8 cellular contexts compared by ENCODE assay signal in genomic region chr19:58466760-58467589, GRCh38. TPM values are rescaled to one million over a fixed set of nuclear protein-coding genes. Genes with fewer than 3 reads are reported as not detected.
DNase-seq lines count a peak whose midpoint lies in the region; ATAC-seq and TF ChIP-seq lines count a peak whose summit lies in the region.

Gene ZNF324 (plus strand): TSS chr19:58467080. CDS start chr19:58469186, 2,106 bp downstream.

- H3K27me3 ChIP-seq in cardiac muscle cell (no peaks in the 10 kb centered on the region), upper lobe of left lung (no peaks in the 10 kb centered on the region)

- peak in 3 of 4 donors; percentile 40 to 76 (median 59) for TF ChIP-seq POLR2A in upper lobe of left lung (IDR thresholded peaks at IDR 0.05)

- TF ChIP-seq CTCF in GM12873 (IDR thresholded peaks at IDR 0.05; ENCODE audit: insufficient read depth, low read depth, low read length, missing control alignments) (peak; percentile 3), cardiac muscle cell (IDR thresholded peaks at IDR 0.05; ENCODE audit: low read depth, low read length) (no peak), upper lobe of left lung (IDR thresholded peaks at IDR 0.05) (peak in 2 of 6 experiments; percentile 7 to 20)

- TF ChIP-seq EP300 in upper lobe of left lung (IDR thresholded peaks at IDR 0.05) = no peak

- WGBS in upper lobe of left lung, 2 donors = 1 to 2% methylated on average over 8 to 15 of the region's 92 CpGs

- H3K27ac Mint-ChIP-seq in activated naive CD8-positive, alpha-beta T cell treated with anti-CD3 and anti-CD28 coated beads, Interleukin-2, amount 50 U/mL, for 24 hours = peak within 1 kb of the TSS; percentile 78

- H3K9me3 ChIP-seq in cardiac muscle cell (ENCODE audit: low read depth) (no peaks in the 10 kb centered on the region), upper lobe of left lung (no peaks in the 10 kb centered on the region)

- H3K4me3 ChIP-seq in cardiac muscle cell (peak within 1 kb of the TSS; percentile 71), upper lobe of left lung (peak within 1 kb of the TSS; percentile 96 to 100 (median 99))

- ATAC-seq in HG02763 (IDR thresholded peaks at IDR 0.05; ENCODE audit: unreplicated experiment) (peak; percentile 87), upper lobe of left lung (ENCODE audit: low FRiP score in 2 of 2) (peak; percentile 97 to 99)
- ATAC-seq in activated naive CD8-positive, alpha-beta T cell treated with anti-CD3 and anti-CD28 coated beads, Interleukin-2, amount 50 U/mL, for 24 hours = peak; percentile 89

- peaks cover 21% of the 10 kb centered on the region for H3K4me1 Mint-ChIP-seq in activated naive CD8-positive, alpha-beta T cell treated with anti-CD3 and anti-CD28 coated beads, Interleukin-2, amount 50 U/mL, for 24 hours

- H3K4me3 Mint-ChIP-seq in activated naive CD8-positive, alpha-beta T cell treated with anti-CD3 and anti-CD28 coated beads, Interleukin-2, amount 50 U/mL, for 24 hours = peak within 1 kb of the TSS; percentile 89

- H3K4me1 ChIP-seq in cardiac muscle cell (ENCODE audit: low read depth) (no peaks in the 10 kb centered on the region), upper lobe of left lung (peaks cover 8 to 21% (median 12%) of the 10 kb centered on the region in 4 donors)

- no peaks in the 10 kb centered on the region for H3K9me3 Mint-ChIP-seq in activated naive CD8-positive, alpha-beta T cell treated with anti-CD3 and anti-CD28 coated beads, Interleukin-2, amount 50 U/mL, for 24 hours

- H3K27ac ChIP-seq in cardiac muscle cell (peak within 1 kb of the TSS; percentile 70), upper lobe of left lung (peak within 1 kb of the TSS; percentile 81 to 88 (median 82))

- H3K36me3 ChIP-seq in cardiac muscle cell (peaks cover 4% of the 10 kb centered on the region), upper lobe of left lung (peaks cover under 1 to 31% (median 20%) of the 10 kb centered on the region in 4 donors)

- peaks cover 13% of the 10 kb centered on the region for H3K36me3 Mint-ChIP-seq in activated naive CD8-positive, alpha-beta T cell treated with anti-CD3 and anti-CD28 coated beads, Interleukin-2, amount 50 U/mL, for 24 hours (ENCODE audit: low read depth)

- DNase-seq in NCI-H1417 treated with DMSO at 0.1 percent for 48 hours (lab: John Stamatoyannopoulos, UW) = peak; percentile 74
- DNase-seq in SW480 (ENCODE audit: low spot score) = peak; percentile 98
- DNase-seq in activated naive CD8-positive, alpha-beta T cell treated with anti-CD3 and anti-CD28 coated beads, Interleukin-2, amount 50 U/mL, for 24 hours = peak; percentile 99
- DNase-seq in cardiac muscle cell (ENCODE audit: low read depth in 1 of 2, low spot score in 1 of 2) = peak; percentile 96 to 100
- peak; percentile 96 for DNase-seq in pons (ENCODE audit: low spot score)
- DNase-seq in upper lobe of left lung = peak; percentile 98 to 99

- peaks cover 2% of the 10 kb centered on the region for H3K27me3 Mint-ChIP-seq in activated naive CD8-positive, alpha-beta T cell treated with anti-CD3 and anti-CD28 coated beads, Interleukin-2, amount 50 U/mL, for 24 hours

RNA-seq across cellular contexts. Expression of gene ZNF324, which starts in this region (rescaled TPM):
- total RNA-seq in cardiac muscle cell (24.7 and 27.8 TPM in 2 replicates), upper lobe of left lung (10 to 100 TPM; 10.8 to 39.8 (median 18.0) TPM)
- polyA plus RNA-seq in cardiac muscle cell = 15.7 and 18.8 TPM in 2 replicates

Comparison
In these comparisons a context has a peak if more than half of its experiments do, and no peak if none do; other contexts are left out.
1. Peak in every context shown above with its lines: DNase-seq, ATAC-seq, H3K4me3 ChIP-seq and H3K27ac ChIP-seq.